ENCODE assay signal across 1 cellular context in genomic region chr17:28926366-28926765, GRCh38.
TF ChIP-seq lines count a peak whose summit lies in the region.

No MANE protein-coding gene starts in this region.

TF ChIP-seq in WTC11, 78 proteins besides CTCF, POLR2A, EP300 and RAD21 (continued from another document):
- TF ChIP-seq ATF6 (CRISPR knock-in tag; IDR thresholded peaks at IDR 0.05) (no peak), ZNF423 (CRISPR knock-in tag; IDR thresholded peaks at IDR 0.05) (no peak)
